22 cellular contexts compared by ENCODE assay signal in the genomic region with DNA sequence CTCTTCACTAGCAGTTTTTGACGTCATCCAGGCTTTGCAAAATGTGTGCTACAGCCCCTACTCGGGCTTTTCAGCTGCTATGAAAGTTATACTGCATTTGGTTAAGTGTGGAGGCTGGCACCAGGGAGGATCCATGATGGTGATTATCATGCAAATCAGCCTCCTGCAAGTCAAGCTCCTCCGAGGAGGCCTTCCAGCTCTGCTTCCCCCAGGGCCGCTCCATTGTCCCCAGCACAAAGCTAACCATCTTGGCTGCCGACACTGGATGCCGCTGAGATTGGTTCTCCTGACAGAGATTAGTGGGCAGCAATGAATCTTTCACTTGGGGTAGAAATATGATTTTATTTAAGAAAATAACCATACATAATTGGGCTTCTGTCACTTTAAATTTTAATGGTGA.
A peak's percentile ranks its signal among the peaks of the same experiment; 100 is the strongest.
DNase-seq lines count a peak whose midpoint lies in the region; TF ChIP-seq lines count a peak whose summit lies in the region.
"Had no signal": no experiment of that assay in that cellular context is flagged by ENCODE, and none has a peak within 500 bp of the region (broad histone marks: within the 10 kb centered on the region; RNA-seq: fewer than 3 reads in every experiment).

No MANE protein-coding gene starts in this region.

- no peak for TF ChIP-seq POLR2A in tibial nerve (IDR thresholded peaks at IDR 0.05)

- no peaks in the 10 kb centered on the region for H3K9me3 ChIP-seq in endodermal cell (ENCODE audit: control insufficient read depth, low read length)
- H3K9me3 ChIP-seq in tibial nerve: no peaks in the 10 kb centered on the region
- H3K9me3 ChIP-seq in effector memory CD4-positive, alpha-beta T cell (ENCODE audit: control insufficient read depth, low read length): no peaks in the 10 kb centered on the region
- H3K9me3 ChIP-seq: esophagus squamous epithelium, transverse colon had no signal

- peaks cover 14% of the 10 kb centered on the region for H3K4me1 Mint-ChIP-seq in endodermal cell
- H3K4me1 Mint-ChIP-seq: activated naive CD4-positive, alpha-beta T cell treated with anti-CD3 and anti-CD28 coated beads, Interleukin-2, amount 50 U/mL, for 24 hours; T-cell had no signal

- TF ChIP-seq CTCF in endodermal cell (conservative IDR thresholded peaks at IDR 0.05) (no peak), tibial nerve (IDR thresholded peaks at IDR 0.05) (no peak)

- H3K9me3 Mint-ChIP-seq in endodermal cell: no peaks in the 10 kb centered on the region
- H3K9me3 Mint-ChIP-seq: activated naive CD4-positive, alpha-beta T cell treated with anti-CD3 and anti-CD28 coated beads, Interleukin-2, amount 50 U/mL, for 24 hours; dendritic cell treated with granulocyte-macrophage colony-stimulating factor and Interleukin-4, amounts not matched to agents 40 ng/mL and 50 ng/mL, for 4 days; T-cell had no signal

- H3K27me3 Mint-ChIP-seq in endodermal cell (ENCODE audit: insufficient read depth): no peaks in the 10 kb centered on the region
- H3K27me3 Mint-ChIP-seq: activated naive CD4-positive, alpha-beta T cell treated with anti-CD3 and anti-CD28 coated beads, Interleukin-2, amount 50 U/mL, for 24 hours; dendritic cell treated with granulocyte-macrophage colony-stimulating factor and Interleukin-4, amounts not matched to agents 40 ng/mL and 50 ng/mL, for 4 days had no signal

- 13 to 39% methylated on average over 3 to 6 of the region's 6 CpGs for WGBS in endodermal cell (ENCODE audit: insufficient coverage in 1 of 2, insufficient read length in 1 of 2), 2 experiments
- WGBS in tibial nerve, 2 donors: 72 to 76% methylated on average over 6 of the region's 6 CpGs

- H3K4me3 Mint-ChIP-seq in endodermal cell: no peak overlapping the region
- H3K4me3 Mint-ChIP-seq: activated naive CD4-positive, alpha-beta T cell treated with anti-CD3 and anti-CD28 coated beads, Interleukin-2, amount 50 U/mL, for 24 hours; dendritic cell treated with granulocyte-macrophage colony-stimulating factor and Interleukin-4, amounts not matched to agents 40 ng/mL and 50 ng/mL, for 4 days; T-cell had no signal

- TF ChIP-seq EP300 in tibial nerve (IDR thresholded peaks at IDR 0.05): no peak

- H3K36me3 Mint-ChIP-seq in endodermal cell (ENCODE audit: low read depth): no peaks in the 10 kb centered on the region
- H3K36me3 Mint-ChIP-seq: activated naive CD4-positive, alpha-beta T cell treated with anti-CD3 and anti-CD28 coated beads, Interleukin-2, amount 50 U/mL, for 24 hours; T-cell had no signal

- no peak overlapping the region for H3K9ac ChIP-seq in endodermal cell (ENCODE audit: extremely low read depth, low read length, poor library complexity, severe bottlenecking)

- H3K4me1 ChIP-seq in endodermal cell (ENCODE audit: control insufficient read depth, insufficient read depth, low read length) (no peaks in the 10 kb centered on the region), tibial nerve (peaks cover 0 to 13% (median 0%) of the 10 kb centered on the region in 4 donors)
- H3K4me1 ChIP-seq in effector memory CD4-positive, alpha-beta T cell (ENCODE audit: control insufficient read depth, insufficient read depth, low read length, poor library complexity, severe bottlenecking): no peaks in the 10 kb centered on the region
- H3K4me1 ChIP-seq: transverse colon had no signal

- no peaks in the 10 kb centered on the region for H3K36me3 ChIP-seq in endodermal cell (ENCODE audit: control insufficient read depth, insufficient read depth, low read length)
- no peaks in the 10 kb centered on the region for H3K36me3 ChIP-seq in tibial nerve
- no peaks in the 10 kb centered on the region for H3K36me3 ChIP-seq in effector memory CD4-positive, alpha-beta T cell (ENCODE audit: control insufficient read depth, insufficient read depth, low read length)
- H3K36me3 ChIP-seq: brain microvascular endothelial cell, esophagus squamous epithelium, transverse colon had no signal

- no peak overlapping the region for H3K27ac Mint-ChIP-seq in endodermal cell
- H3K27ac Mint-ChIP-seq: activated naive CD4-positive, alpha-beta T cell treated with anti-CD3 and anti-CD28 coated beads, Interleukin-2, amount 50 U/mL, for 24 hours; dendritic cell treated with granulocyte-macrophage colony-stimulating factor and Interleukin-4, amounts not matched to agents 40 ng/mL and 50 ng/mL, for 4 days; T-cell had no signal

- DNase-seq in NCI-H2227 (lab: John Stamatoyannopoulos, UW; ENCODE audit: unreplicated experiment) (peak; percentile 11), NCI-H2227 treated with DMSO at 0.1 percent for 48 hours (lab: John Stamatoyannopoulos, UW) (no peak), endodermal cell (peak; percentile 71), midbrain (lab: John Stamatoyannopoulos, UW) (peak; percentile 46), HCEC 1CT (no peak), tibial nerve (ENCODE audit: low spot score in 2 of 2) (no peak)
- DNase-seq in stimulated activated naive CD4-positive, alpha-beta T cell (lab: John Stamatoyannopoulos, UW): no peak
- DNase-seq in effector memory CD4-positive, alpha-beta T cell: no peak
- DNase-seq: activated CD4-positive, alpha-beta T cell treated with anti-CD3 and anti-CD28 coated beads, Interleukin-2, amount 50 U/mL, for 48 hours; activated T-cell treated with anti-CD3 and anti-CD28 coated beads, Interleukin-2, amount 50 U/mL, for 1 hour; brain microvascular endothelial cell; DMS153; esophagus squamous epithelium; KG1; NCI-H1105 treated with DMSO at 0.1 percent for 48 hours; T-cell; transverse colon had no signal

- H3K27me3 ChIP-seq in endodermal cell (ENCODE audit: control insufficient read depth, insufficient read depth, low read length, poor library complexity, severe bottlenecking): no peaks in the 10 kb centered on the region
- no peaks in the 10 kb centered on the region for H3K27me3 ChIP-seq in tibial nerve
- no peaks in the 10 kb centered on the region for H3K27me3 ChIP-seq in effector memory CD4-positive, alpha-beta T cell (replicated peaks; ENCODE audit: control insufficient read depth, insufficient read depth, low read length, poor library complexity, severe bottlenecking)
- H3K27me3 ChIP-seq: brain microvascular endothelial cell, esophagus squamous epithelium, transverse colon had no signal

- H3K27ac ChIP-seq in endodermal cell (ENCODE audit: low read depth, low read length) (peak overlapping the region; percentile 91), tibial nerve (no peak overlapping the region)
- no peak overlapping the region for H3K27ac ChIP-seq in effector memory CD4-positive, alpha-beta T cell (ENCODE audit: insufficient read depth, low read length, poor library complexity, severe bottlenecking)
- H3K27ac ChIP-seq: brain microvascular endothelial cell, esophagus squamous epithelium, RWPE1, skin epidermis, transverse colon, VCaP had no signal

- H3K4me3 ChIP-seq in endodermal cell (ENCODE audit: low read length) (no peak overlapping the region), tibial nerve (no peak overlapping the region)
- no peak overlapping the region for H3K4me3 ChIP-seq in effector memory CD4-positive, alpha-beta T cell (ENCODE audit: insufficient read depth, low read depth, low read length, poor library complexity, severe bottlenecking)
- H3K4me3 ChIP-seq: esophagus squamous epithelium, skin epidermis, transverse colon had no signal

Comparison
In these comparisons a context has a peak if more than half of its experiments do, and no peak if none do; other contexts are left out.
1. DNase-seq: peak in NCI-H2227 (single experiment), endodermal cell (single experiment) and midbrain (single experiment); none in NCI-H2227 treated with DMSO at 0.1 percent for 48 hours (single experiment), HCEC 1CT (single experiment), stimulated activated naive CD4-positive, alpha-beta T cell (0 of 6), tibial nerve (0 of 2) and effector memory CD4-positive, alpha-beta T cell (0 of 3).